ENCODE assay signal across 9 cellular contexts in the genomic region with DNA sequence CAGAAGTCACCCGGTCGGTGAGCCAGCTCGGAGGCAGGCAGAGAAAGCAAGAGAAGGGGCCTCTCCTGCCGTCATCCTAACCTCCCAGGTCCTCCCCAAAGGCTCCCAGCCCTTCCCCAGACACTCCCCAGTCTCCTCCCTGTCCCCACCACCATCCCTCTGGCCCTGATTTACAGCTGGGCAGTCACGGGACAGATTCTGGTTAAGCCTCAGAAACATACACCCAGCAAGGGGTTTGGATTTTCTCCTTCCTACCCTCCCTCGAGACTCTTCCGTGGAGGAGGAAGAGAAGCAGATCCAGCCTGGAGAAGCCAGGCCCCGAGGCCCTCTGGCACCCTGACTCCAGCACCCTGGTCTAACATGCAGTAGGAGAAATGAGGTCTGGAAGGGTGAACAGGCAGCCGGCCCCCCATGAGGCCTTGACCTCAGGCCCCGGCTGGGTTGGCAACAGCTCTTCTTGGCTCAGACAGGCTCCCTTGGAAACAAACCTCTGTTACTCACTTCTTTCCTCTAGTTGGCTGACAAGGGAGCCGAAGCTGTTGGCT.
DNase-seq lines count a peak whose midpoint lies in the region; ATAC-seq and TF ChIP-seq lines count a peak whose summit lies in the region.
"Had no signal": no experiment of that assay in that cellular context is flagged by ENCODE, and none has a peak within 500 bp of the region (broad histone marks: within the 10 kb centered on the region; RNA-seq: fewer than 3 reads in every experiment).

No MANE protein-coding gene starts in this region.

- 0 out of 2 replicates have a peak overlapping the region, but pooled peaks have one; percentile 6 for H3K27ac ChIP-seq in DND-41 (ENCODE audit: low read length)
- H3K27ac ChIP-seq in angular gyrus (ENCODE audit: low read depth, low read length) = peak overlapping the region; percentile 22
- peak overlapping the region; percentile 66 to 74 for H3K27ac ChIP-seq in right atrium auricular region
- H3K27ac ChIP-seq in prostate gland = peak overlapping the region; percentile 63 to 79
- H3K27ac ChIP-seq in OCI-LY7 (ENCODE audit: low read depth, low read length, poor library complexity, severe bottlenecking) = no peak overlapping the region

- H3K9me3 ChIP-seq in DND-41 (ENCODE audit: insufficient read depth, low read length, severe bottlenecking) = no peaks in the 10 kb centered on the region
- H3K9me3 ChIP-seq in right atrium auricular region = no peaks in the 10 kb centered on the region
- no peaks in the 10 kb centered on the region for H3K9me3 ChIP-seq in prostate gland
- H3K9me3 ChIP-seq in OCI-LY7 (ENCODE audit: low read length) = no peaks in the 10 kb centered on the region

- no peaks in the 10 kb centered on the region for H3K27me3 ChIP-seq in DND-41 (ENCODE audit: insufficient read depth, low read length, poor library complexity)
- H3K27me3 ChIP-seq in right atrium auricular region = no peaks in the 10 kb centered on the region
- H3K27me3 ChIP-seq in prostate gland (replicated peaks; ENCODE audit: insufficient read depth) = no peaks in the 10 kb centered on the region

- no peak overlapping the region for H3K4me2 ChIP-seq in DND-41 (ENCODE audit: insufficient read depth, low read length)
- no peak overlapping the region for H3K4me2 ChIP-seq in OCI-LY7 (ENCODE audit: low read length)

- no peaks in the 10 kb centered on the region for H3K9me2 ChIP-seq in OCI-LY7 (ENCODE audit: insufficient read depth, low read length)

- WGBS in prostate gland = 20% methylated on average over 11 of the region's 11 CpGs

- POLR2A ChIA-PET in OCI-LY7 (lab: Charles Lee) = no interaction called here

- CTCF ChIA-PET in OCI-LY7 (lab: Charles Lee; ENCODE audit: unreplicated experiment) = no interaction called here

- peaks cover 16% of the 10 kb centered on the region for H3K4me1 ChIP-seq in DND-41 (ENCODE audit: insufficient read depth, low read length)
- H3K4me1 ChIP-seq in right atrium auricular region = peaks cover 0 to 60% of the 10 kb centered on the region in 2 donors
- no peaks in the 10 kb centered on the region for H3K4me1 ChIP-seq in prostate gland (replicated peaks)
- no peaks in the 10 kb centered on the region for H3K4me1 ChIP-seq in OCI-LY7 (ENCODE audit: insufficient read depth, low read length, poor library complexity, severe bottlenecking)

- H2AFZ ChIP-seq in DND-41 (ENCODE audit: low read depth, low read length) (no peak overlapping the region), OCI-LY7 (ENCODE audit: low read length) (no peak overlapping the region)

- ATAC-seq in DND-41 (ENCODE audit: insufficient read depth, low read depth) (no peak), HG02610 (IDR thresholded peaks at IDR 0.05; ENCODE audit: unreplicated experiment) (no peak)

- no peaks in the 10 kb centered on the region for H3K36me3 ChIP-seq in DND-41 (ENCODE audit: insufficient read depth, low read length)
- H3K36me3 ChIP-seq in right atrium auricular region = no peaks in the 10 kb centered on the region
- no peaks in the 10 kb centered on the region for H3K36me3 ChIP-seq in prostate gland
- H3K36me3 ChIP-seq in OCI-LY7 (ENCODE audit: insufficient read depth, low read length) = no peaks in the 10 kb centered on the region

- H3K4me3 ChIP-seq in DND-41 (ENCODE audit: low read depth in 1 of 2, low read length in 2 of 2) (no peak overlapping the region), right atrium auricular region (no peak overlapping the region), prostate gland (no peak overlapping the region), OCI-LY7 (ENCODE audit: low read depth, low read length, poor library complexity, severe bottlenecking) (no peak overlapping the region)

- BruUV-seq in OCI-LY7 (replicated peaks; lab: Mats Ljungman, UMichigan) = no TSS peak

- no peak overlapping the region for H3K9ac ChIP-seq in DND-41 (ENCODE audit: low read depth, low read length)

- TF ChIP-seq CTCF in DND-41 (IDR thresholded peaks at IDR 0.05; ENCODE audit: borderline replicate concordance, extremely low read depth, low read length, poor library complexity, severe bottlenecking) (no peak), right atrium auricular region (IDR thresholded peaks at IDR 0.05) (no peak), prostate gland (IDR thresholded peaks at IDR 0.05) (no peak), OCI-LY7 (conservative IDR thresholded peaks at IDR 0.05; ENCODE audit: low read length) (no peak)

- no peaks in the 10 kb centered on the region for H3K79me2 ChIP-seq in DND-41 (ENCODE audit: insufficient read depth, low read length)
- no peaks in the 10 kb centered on the region for H3K79me2 ChIP-seq in OCI-LY7 (ENCODE audit: insufficient read depth, low read depth, low read length)

- H4K20me1 ChIP-seq in DND-41 (ENCODE audit: insufficient read depth, low read length) (no peaks in the 10 kb centered on the region), OCI-LY7 (ENCODE audit: insufficient read depth, low read length) (no peaks in the 10 kb centered on the region)

- intact Hi-C loops in prostate gland (cut with DNase I) (no loop called here), OCI-LY7 (cut with micrococcal nuclease; ENCODE audit: unreplicated experiment) (no loop called here)

- DNase-seq in DND-41 (no peak), right atrium auricular region (ENCODE audit: low spot score) (peak; percentile 74), prostate gland (ENCODE audit: low spot score) (no peak), NCI-H2107 (lab: John Stamatoyannopoulos, UW) (no peak), OCI-LY7 (ENCODE audit: low spot score) (no peak), NCI-H2029 (lab: John Stamatoyannopoulos, UW) (no peak)
- DNase-seq: activated naive CD8-positive, alpha-beta T cell treated with anti-CD3 and anti-CD28 coated beads, Interleukin-2, amount 10 ng/mL, durations not matched to agents 7 days and 5 days had no signal

- no peak for TF ChIP-seq POLR2A in prostate gland (IDR thresholded peaks at IDR 0.05)
